8 cellular contexts compared by ENCODE assay signal in the genomic region with DNA sequence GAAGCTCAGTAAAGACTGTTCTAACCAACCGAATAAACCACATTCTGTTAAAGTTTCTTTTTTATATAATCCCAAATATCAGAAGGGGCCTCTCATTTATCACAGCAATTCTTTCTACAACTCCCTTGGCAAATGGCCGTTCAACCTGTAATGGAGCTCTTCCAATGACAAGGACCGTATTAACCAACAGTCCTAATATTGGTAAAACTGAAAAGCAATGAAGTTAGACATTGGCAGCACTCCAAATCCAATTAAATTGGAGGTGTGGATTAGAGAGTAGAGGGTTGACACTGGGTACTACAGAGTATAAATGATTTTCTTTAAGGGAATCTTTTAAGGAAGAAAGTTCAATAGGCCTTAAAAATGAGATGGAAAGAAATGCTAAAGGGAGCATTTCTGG. TPM values are rescaled to one million over a fixed set of nuclear protein-coding genes. Genes with fewer than 3 reads are reported as not detected.
DNase-seq lines count a peak whose midpoint lies in the region; ATAC-seq and TF ChIP-seq lines count a peak whose summit lies in the region.

No MANE protein-coding gene starts in this region.

- peak overlapping the region; percentile 83 for H3K27ac ChIP-seq in RWPE1
- peak overlapping the region; percentile 93 for H3K27ac ChIP-seq in suprapubic skin

- no peak for TF ChIP-seq EP300 in suprapubic skin (IDR thresholded peaks at IDR 0.05)

- no peaks in the 10 kb centered on the region for H3K9me3 ChIP-seq in suprapubic skin

- intact Hi-C loops in posterior vena cava (cut with DNase I) = no loop called here

- no peak for ATAC-seq in HG03571 (IDR thresholded peaks at IDR 0.05; ENCODE audit: unreplicated experiment)

- WGBS in suprapubic skin = 24% methylated on average over 3 of the region's 3 CpGs

- TF ChIP-seq POLR2A in suprapubic skin (IDR thresholded peaks at IDR 0.05) = no peak

- peaks cover 4% of the 10 kb centered on the region for H3K36me3 ChIP-seq in suprapubic skin

- DNase-seq in NCI-H748 (lab: John Stamatoyannopoulos, UW; ENCODE audit: unreplicated experiment) (peak; percentile 60), NCI-H748 treated with DMSO at 0.1 percent for 48 hours (lab: John Stamatoyannopoulos, UW) (no peak), RWPE1 (ENCODE audit: low spot score) (no peak), suprapubic skin (ENCODE audit: low spot score in 2 of 2) (no peak), posterior vena cava (ENCODE audit: low spot score) (no peak)
- DNase-seq in stimulated activated CD8-positive, alpha-beta memory T cell treated with anti-CD3 and anti-CD28 coated beads, Interleukin-4, amount 100 ng/mL, for 48 hours = no peak

- H3K27me3 ChIP-seq in suprapubic skin = no peaks in the 10 kb centered on the region

- TF ChIP-seq CTCF in RWPE1 (conservative IDR thresholded peaks at IDR 0.05; ENCODE audit: low read depth) (no peak), suprapubic skin (IDR thresholded peaks at IDR 0.05) (no peak)

- POLR2A ChIA-PET in RWPE1 (lab: Yijun Ruan, JAX; ENCODE audit: low non-redundant PET) = interaction anchor here (0.6 kb wide), 1 partner anchor 1229 kb away, joined by 6 read pairs; no protein-coding TSS in a partner anchor

- H3K4me3 ChIP-seq in iPS-11a (ENCODE audit: low read depth, low read length) (peak overlapping the region; percentile 80), suprapubic skin (peak overlapping the region; percentile 84)

- peaks cover 39% of the 10 kb centered on the region for H3K4me1 ChIP-seq in suprapubic skin

- CTCF ChIA-PET in RWPE1 (lab: Yijun Ruan, JAX) = interaction anchor here (0.6 to 1.5 kb wide), 3 partner anchors 10 to 86 kb away, joined by 3 to 7 read pairs (median 4); no protein-coding TSS in a partner anchor

RNA-seq across cellular contexts. Expression of gene TMED7, which starts 0.8 kb away (rescaled TPM):
- total RNA-seq in suprapubic skin (10 to 100 TPM; 57.7 to 83.4 (median 71.7) TPM), posterior vena cava (10 to 100 TPM; 82.1 to 98.9 TPM)

RNA-seq across cellular contexts. Expression of gene TICAM2, which starts 22.7 kb away (rescaled TPM):
- total RNA-seq in suprapubic skin (under 1 TPM in 2 of 4 donors, not detected in 2; 0.25 to 0.48 TPM), posterior vena cava (1 to 10 TPM; 7.7 to 7.9 TPM)

Comparison
In these comparisons a context has a peak if more than half of its experiments do, and no peak if none do; other contexts are left out.
1. RNA of gene TICAM2, which starts 22.7 kb away (total RNA-seq): 7.7 to 7.9 TPM in posterior vena cava; 0.25 to 0.48 TPM in suprapubic skin; every median in the first group is over 4 times any median in the second.